28 cellular contexts compared by ENCODE assay signal in the genomic region with DNA sequence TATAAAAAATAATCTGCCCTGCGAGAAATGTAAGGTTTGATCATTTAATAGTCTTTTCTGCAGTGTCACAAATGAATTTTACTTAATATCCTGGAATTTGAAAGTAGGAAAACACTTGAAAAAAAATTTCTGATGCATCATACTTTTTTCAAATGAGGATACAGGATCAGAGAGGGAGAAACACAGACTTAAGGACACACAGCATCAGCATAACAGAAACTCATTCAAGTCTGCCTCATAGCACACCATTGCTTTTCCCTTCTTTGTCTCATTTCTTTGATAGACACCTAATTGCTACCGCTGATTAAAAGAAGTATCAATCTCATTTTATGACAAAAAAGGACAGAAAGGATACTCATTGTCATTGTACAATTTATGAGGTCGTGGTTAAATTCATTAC.
"Had no signal": no experiment of that assay in that cellular context is flagged by ENCODE, and none has a peak within 500 bp of the region (broad histone marks: within the 10 kb centered on the region; RNA-seq: fewer than 3 reads in every experiment).

No MANE protein-coding gene starts in this region.

- H3K36me3 ChIP-seq: colonic mucosa, esophagus muscularis mucosa, gastrocnemius medialis, gastroesophageal sphincter, heart left ventricle, heart right ventricle had no signal

- H3K4me3 Mint-ChIP-seq: dendritic cell treated with granulocyte-macrophage colony-stimulating factor and Interleukin-4, amounts not matched to agents 40 ng/mL and 50 ng/mL, for 4 days; effector memory CD8-positive, alpha-beta T cell; endodermal cell had no signal

- H3K27ac ChIP-seq: colonic mucosa, coronary artery, dorsolateral prefrontal cortex, epithelial cell of prostate, esophagus muscularis mucosa, foreskin keratinocyte, gastrocnemius medialis, gastroesophageal sphincter, heart left ventricle, heart right ventricle had no signal

- FAIRE-seq: colon, endometrium, endothelial cell of umbilical vein, frontal cortex had no signal

- H3K27me3 Mint-ChIP-seq: effector memory CD8-positive, alpha-beta T cell had no signal

- H3K27ac Mint-ChIP-seq: dendritic cell treated with granulocyte-macrophage colony-stimulating factor and Interleukin-4, amounts not matched to agents 40 ng/mL and 50 ng/mL, for 4 days; effector memory CD8-positive, alpha-beta T cell; endodermal cell had no signal

- H3K27me3 ChIP-seq: colonic mucosa, esophagus muscularis mucosa, foreskin keratinocyte, gastrocnemius medialis, gastroesophageal sphincter, heart left ventricle had no signal

- H3K9me3 ChIP-seq: colonic mucosa had no signal

- H3K4me1 Mint-ChIP-seq: endodermal cell had no signal

- ATAC-seq: effector memory CD8-positive, alpha-beta T cell; esophagus mucosa; foreskin keratinocyte; gastrocnemius medialis; gastroesophageal sphincter; heart left ventricle; heart right ventricle had no signal

- H3K4me1 ChIP-seq: colonic mucosa, esophagus muscularis mucosa, foreskin keratinocyte, gastrocnemius medialis, gastroesophageal sphincter, heart left ventricle, heart right ventricle had no signal

- H3K4me3 ChIP-seq: colonic mucosa, coronary artery, dorsolateral prefrontal cortex, esophagus muscularis mucosa, gastrocnemius medialis, gastroesophageal sphincter, heart left ventricle, heart right ventricle had no signal

- DNase-seq: colonic mucosa; cortex of kidney; dermis blood vessel endothelial cell; dorsolateral prefrontal cortex; effector CD4-positive, alpha-beta T cell; effector CD8-positive, alpha-beta T cell; effector memory CD4-positive, alpha-beta T cell; effector memory CD8-positive, alpha-beta T cell; endodermal cell; erythroblast; foreskin fibroblast; foreskin keratinocyte; foreskin melanocyte; gastrocnemius medialis; glutamatergic neuron; head of caudate nucleus; heart left ventricle; heart right ventricle had no signal
